Comparison of ENCODE assay signal across 9 cellular contexts in genomic region chr6:89298680-89299450, GRCh38. TPM values are rescaled to one million over a fixed set of nuclear protein-coding genes. Genes with fewer than 3 reads are reported as not detected.
DNase-seq lines count a peak whose midpoint lies in the region; ATAC-seq and TF ChIP-seq lines count a peak whose summit lies in the region.
"Had no signal": no experiment of that assay in that cellular context is flagged by ENCODE, and none has a peak within 500 bp of the region (broad histone marks: within the 10 kb centered on the region; RNA-seq: fewer than 3 reads in every experiment).

No MANE protein-coding gene starts in this region.

- intact Hi-C loops in left ventricle myocardium inferior (cut with micrococcal nuclease) = no loop called here

- TF ChIP-seq CTCF in left ventricle myocardium inferior (IDR thresholded peaks at IDR 0.05; ENCODE audit: borderline replicate concordance) (no peak), right atrium auricular region (IDR thresholded peaks at IDR 0.05) (no peak), omental fat pad (IDR thresholded peaks at IDR 0.05) (no peak), Peyer's patch (IDR thresholded peaks at IDR 0.05) (no peak)

- peak; percentile 57 for ATAC-seq in omental fat pad (ENCODE audit: low FRiP score)

- H3K4me3 ChIP-seq in left ventricle myocardium inferior (no peak overlapping the region), right atrium auricular region (no peak overlapping the region), Peyer's patch (no peak overlapping the region)

- H3K9me3 ChIP-seq in left ventricle myocardium inferior (replicated peaks) (no peaks in the 10 kb centered on the region), right atrium auricular region (peaks cover 0 to 4% of the 10 kb centered on the region in 2 donors), Peyer's patch (no peaks in the 10 kb centered on the region)

- H3K4me1 ChIP-seq in left ventricle myocardium inferior (peaks cover 18% of the 10 kb centered on the region), right atrium auricular region (peaks cover 0 to 20% of the 10 kb centered on the region in 2 donors), Peyer's patch (peaks cover 0 to 7% (median 0%) of the 10 kb centered on the region in 4 donors)

- DNase-seq in left ventricle myocardium inferior (no peak), right atrium auricular region (ENCODE audit: low spot score) (no peak), NCI-H82 (lab: John Stamatoyannopoulos, UW) (peak; percentile 73), astrocyte of the hippocampus (ENCODE audit: low read depth, low spot score) (peak; percentile 48), omental fat pad (ENCODE audit: low spot score) (no peak), Peyer's patch (no peak), GM19238 (ENCODE audit: insufficient read length, low spot score) (no peak), COR-L47 (lab: John Stamatoyannopoulos, UW) (no peak)
- DNase-seq: DND-41 had no signal

- H3K27me3 ChIP-seq in left ventricle myocardium inferior (ENCODE audit: low read depth) (no peaks in the 10 kb centered on the region), right atrium auricular region (no peaks in the 10 kb centered on the region), Peyer's patch (no peaks in the 10 kb centered on the region)

- peak overlapping the region; percentile 70 for H3K27ac ChIP-seq in left ventricle myocardium inferior (replicated peaks)
- H3K27ac ChIP-seq in right atrium auricular region = no peak overlapping the region
- H3K27ac ChIP-seq in Peyer's patch = no peak overlapping the region

- no peaks in the 10 kb centered on the region for H3K36me3 ChIP-seq in left ventricle myocardium inferior
- no peaks in the 10 kb centered on the region for H3K36me3 ChIP-seq in right atrium auricular region
- H3K36me3 ChIP-seq in Peyer's patch = no peaks in the 10 kb centered on the region

- TF ChIP-seq POLR2A in Peyer's patch (IDR thresholded peaks at IDR 0.05) = no peak

RNA-seq across cellular contexts. Expression of gene GABRR2, which starts 16.2 kb away (rescaled TPM):
- total RNA-seq in left ventricle myocardium inferior = 0.69 TPM
- total RNA-seq in right atrium auricular region = under 1 TPM; 0.33 to 0.35 TPM
- 1 to 10 TPM in 3 of 4 donors, under 1 TPM in 1; 0.50 to 2.4 (median 1.3) TPM for total RNA-seq in omental fat pad
- total RNA-seq in Peyer's patch = 1 to 10 TPM in 3 of 4 donors, under 1 TPM in 1; 0.70 to 6.6 (median 2.1) TPM

RNA-seq across cellular contexts. Expression of gene UBE2J1, which starts 53.7 kb away (rescaled TPM):
- 13.1 TPM for total RNA-seq in left ventricle myocardium inferior
- 10 to 100 TPM; 13.8 to 15.6 TPM for total RNA-seq in right atrium auricular region
- 10 to 100 TPM; 32.3 to 62.2 (median 39.8) TPM for total RNA-seq in omental fat pad
- 10 to 100 TPM; 35.0 to 57.8 (median 44.7) TPM for total RNA-seq in Peyer's patch

Comparison
In these comparisons a context has a peak if more than half of its experiments do, and no peak if none do; other contexts are left out.
1. DNase-seq: peak in NCI-H82 (single experiment) and astrocyte of the hippocampus (single experiment); none in left ventricle myocardium inferior (single experiment), right atrium auricular region (single experiment), omental fat pad (single experiment), Peyer's patch (0 of 3), GM19238 (single experiment) and COR-L47 (single experiment).